ENCODE assay signal across 1 cellular context in the genomic region with DNA sequence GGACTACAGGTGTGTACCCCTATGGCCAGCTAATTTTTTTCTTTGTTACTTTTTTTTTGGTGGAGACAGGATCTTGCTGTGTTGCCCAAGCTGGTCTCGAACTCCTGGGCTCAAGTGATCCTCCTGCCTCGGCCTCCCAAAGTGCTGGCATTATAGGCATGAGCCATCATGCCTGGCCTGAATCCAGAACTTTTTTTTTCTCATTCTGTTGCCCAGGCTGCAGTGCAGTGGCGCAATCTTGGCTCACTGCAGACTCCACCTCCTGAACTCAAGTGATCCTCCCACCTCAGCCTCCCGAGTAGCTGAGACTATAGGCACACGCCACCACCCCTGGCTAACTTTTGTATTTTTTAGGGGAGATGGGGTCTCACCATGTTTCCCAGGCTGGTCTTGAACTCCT.
TF ChIP-seq lines count a peak whose summit lies in the region.

No MANE protein-coding gene starts in this region.

TF ChIP-seq in K562, 482 proteins besides CTCF, POLR2A, EP300 and RAD21:
- peak; percentile 42 for TF ChIP-seq NFIC (IDR thresholded peaks at IDR 0.05)
- TF ChIP-seq CEBPB (tag; IDR thresholded peaks at IDR 0.05) = peak; percentile 46; the same call in 1 of the 2 replicates
TF ChIP-seq in K562: peak in this region for 2; not testable (repeated sequence) for 480.
